ENCODE assay signal across 7 cellular contexts in the genomic region with DNA sequence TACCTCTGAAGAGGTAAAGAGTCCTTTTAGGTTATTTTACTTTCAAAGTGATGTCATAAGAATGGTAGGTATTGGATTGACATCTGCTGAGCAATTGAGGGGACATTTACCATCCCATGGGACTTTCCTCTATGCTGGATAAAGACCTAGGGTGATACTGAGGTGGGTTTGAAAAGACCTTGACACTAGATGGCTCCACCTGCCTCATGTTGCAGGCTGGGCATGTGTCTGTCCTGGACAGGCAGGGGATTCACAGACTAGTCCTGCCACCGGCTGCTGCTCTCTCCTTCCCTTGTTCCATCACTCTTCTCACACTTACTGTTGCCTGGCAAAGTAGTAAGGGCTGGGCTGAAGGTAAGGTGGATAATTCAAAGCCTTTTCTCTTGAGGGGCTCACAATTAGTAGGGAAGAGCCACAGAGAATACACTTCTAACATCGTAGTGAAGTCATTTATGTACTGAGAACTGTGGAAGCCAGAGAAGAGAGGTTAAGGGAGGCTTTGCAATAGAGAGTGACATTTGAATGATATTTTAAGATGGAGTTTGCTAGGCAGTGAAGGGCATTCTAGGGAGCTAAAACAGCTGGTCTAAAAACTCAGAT. TPM values are rescaled to one million over a fixed set of nuclear protein-coding genes. Genes with fewer than 3 reads are reported as not detected.
A peak's percentile ranks its signal among the peaks of the same experiment; 100 is the strongest.
DNase-seq lines count a peak whose midpoint lies in the region; ATAC-seq and TF ChIP-seq lines count a peak whose summit lies in the region.

No MANE protein-coding gene starts in this region.

- H3K4me2 ChIP-seq in neural cell (ENCODE audit: low read length) = no peak overlapping the region

- H3K4me3 ChIP-seq in epithelial cell of proximal tubule (ENCODE audit: low read depth, low read length) (no peak overlapping the region), neural cell (ENCODE audit: low read length) (no peak overlapping the region)

- no peak overlapping the region for H3K9ac ChIP-seq in neural cell (ENCODE audit: low read length)

- no peaks in the 10 kb centered on the region for H3K9me3 ChIP-seq in neural cell (ENCODE audit: low read length)

- TF ChIP-seq RAD21 in neural cell (conservative IDR thresholded peaks at IDR 0.05) = peak; percentile 58

- H4K20me1 ChIP-seq in neural cell (ENCODE audit: insufficient read depth) = no peaks in the 10 kb centered on the region

- H3K27ac ChIP-seq in neural cell (ENCODE audit: low read length) = no peak overlapping the region

- no peaks in the 10 kb centered on the region for H3F3A ChIP-seq in neural cell (ENCODE audit: insufficient read depth, low read length, poor library complexity, severe bottlenecking)

- no peak overlapping the region for H2AFZ ChIP-seq in neural cell (ENCODE audit: low read depth, low read length)

- TF ChIP-seq CTCF in GM10248 (IDR thresholded peaks at IDR 0.05; ENCODE audit: control extremely low read depth, extremely low read depth, low read depth, missing control alignments) (peak; percentile 65), epithelial cell of proximal tubule (conservative IDR thresholded peaks at IDR 0.05; ENCODE audit: low read depth, low read length) (peak; percentile 72), neural cell (IDR thresholded peaks at IDR 0.05; ENCODE audit: poor library complexity, severe bottlenecking) (peak; percentile 57)

- POLR2A ChIA-PET in GM10248 (lab: Yijun Ruan, JAX) = no interaction called here

- ATAC-seq in GM19397 (IDR thresholded peaks at IDR 0.05; ENCODE audit: unreplicated experiment) (peak; percentile 63), HG03378 (IDR thresholded peaks at IDR 0.05; ENCODE audit: unreplicated experiment) (peak; percentile 69)

- no peak for TF ChIP-seq EP300 in neural cell (conservative IDR thresholded peaks at IDR 0.05; ENCODE audit: poor library complexity, severe bottlenecking)

- H3K27me3 ChIP-seq in neural cell (ENCODE audit: insufficient read depth, low read depth, low read length) = no peaks in the 10 kb centered on the region

- DNase-seq in GM10248 (ENCODE audit: extremely low spot score) = peak; percentile 83
- DNase-seq in RKO (ENCODE audit: low spot score) = peak; percentile 9
- DNase-seq in epithelial cell of proximal tubule (ENCODE audit: low read depth) = no peak
- no peak for DNase-seq in NCI-H2081 treated with DMSO at 0.1 percent for 48 hours (lab: John Stamatoyannopoulos, UW)

- no peaks in the 10 kb centered on the region for H3K9me2 ChIP-seq in neural cell (ENCODE audit: insufficient read depth, low read length)

- H3K79me2 ChIP-seq in neural cell (replicated peaks; ENCODE audit: insufficient read depth, low read length) = no peaks in the 10 kb centered on the region

- H3K36me3 ChIP-seq in neural cell (ENCODE audit: insufficient read depth, low read length) = no peaks in the 10 kb centered on the region

- CTCF ChIA-PET in GM10248 (lab: Yijun Ruan, JAX) = interaction anchor here (0.6 to 5.0 kb wide), 19 partner anchors 8 to 325 kb away, joined by 3 to 56 read pairs (median 5); no protein-coding TSS in a partner anchor

TF ChIP-seq in neural cell, 6 proteins besides CTCF, POLR2A, EP300 and RAD21:
- TF ChIP-seq, protein P1, sequence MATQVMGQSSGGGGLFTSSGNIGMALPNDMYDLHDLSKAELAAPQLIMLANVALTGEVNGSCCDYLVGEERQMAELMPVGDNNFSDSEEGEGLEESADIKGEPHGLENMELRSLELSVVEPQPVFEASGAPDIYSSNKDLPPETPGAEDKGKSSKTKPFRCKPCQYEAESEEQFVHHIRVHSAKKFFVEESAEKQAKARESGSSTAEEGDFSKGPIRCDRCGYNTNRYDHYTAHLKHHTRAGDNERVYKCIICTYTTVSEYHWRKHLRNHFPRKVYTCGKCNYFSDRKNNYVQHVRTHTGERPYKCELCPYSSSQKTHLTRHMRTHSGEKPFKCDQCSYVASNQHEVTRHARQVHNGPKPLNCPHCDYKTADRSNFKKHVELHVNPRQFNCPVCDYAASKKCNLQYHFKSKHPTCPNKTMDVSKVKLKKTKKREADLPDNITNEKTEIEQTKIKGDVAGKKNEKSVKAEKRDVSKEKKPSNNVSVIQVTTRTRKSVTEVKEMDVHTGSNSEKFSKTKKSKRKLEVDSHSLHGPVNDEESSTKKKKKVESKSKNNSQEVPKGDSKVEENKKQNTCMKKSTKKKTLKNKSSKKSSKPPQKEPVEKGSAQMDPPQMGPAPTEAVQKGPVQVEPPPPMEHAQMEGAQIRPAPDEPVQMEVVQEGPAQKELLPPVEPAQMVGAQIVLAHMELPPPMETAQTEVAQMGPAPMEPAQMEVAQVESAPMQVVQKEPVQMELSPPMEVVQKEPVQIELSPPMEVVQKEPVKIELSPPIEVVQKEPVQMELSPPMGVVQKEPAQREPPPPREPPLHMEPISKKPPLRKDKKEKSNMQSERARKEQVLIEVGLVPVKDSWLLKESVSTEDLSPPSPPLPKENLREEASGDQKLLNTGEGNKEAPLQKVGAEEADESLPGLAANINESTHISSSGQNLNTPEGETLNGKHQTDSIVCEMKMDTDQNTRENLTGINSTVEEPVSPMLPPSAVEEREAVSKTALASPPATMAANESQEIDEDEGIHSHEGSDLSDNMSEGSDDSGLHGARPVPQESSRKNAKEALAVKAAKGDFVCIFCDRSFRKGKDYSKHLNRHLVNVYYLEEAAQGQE (IDR thresholded peaks at IDR 0.05; ENCODE audit: borderline replicate concordance) = no peak
- TF ChIP-seq TAF1 (IDR thresholded peaks at IDR 0.05; ENCODE audit: low read depth) (no peak), SMC3 (conservative IDR thresholded peaks at IDR 0.05; ENCODE audit: poor library complexity) (peak; percentile 57), MXI1 (conservative IDR thresholded peaks at IDR 0.05; ENCODE audit: poor library complexity, severe bottlenecking) (no peak), EZH2 (IDR thresholded peaks at IDR 0.05; ENCODE audit: borderline replicate concordance, insufficient read depth, low read length, poor library complexity, severe bottlenecking) (no peak), POLR2AphosphoS5 (IDR thresholded peaks at IDR 0.05) (no peak)

RNA-seq across cellular contexts. Expression of a gene that starts 27.7 kb away (rescaled TPM):
- 22.4 and 23.8 TPM in 2 replicates for total RNA-seq in epithelial cell of proximal tubule
- 34.7 and 39.3 TPM in 2 replicates for polyA plus RNA-seq in neural cell
- 81.6 and 84.6 TPM in 2 replicates for polyA minus RNA-seq in neural cell

Comparison
In these comparisons a context has a peak if more than half of its experiments do, and no peak if none do; other contexts are left out.
1. DNase-seq: peak in GM10248 (single experiment) and RKO (single experiment); none in epithelial cell of proximal tubule (single experiment) and NCI-H2081 treated with DMSO at 0.1 percent for 48 hours (single experiment).
2. Peak in every context shown above with its lines, with median percentiles within 50 percentile points of each other: CTCF ChIP-seq.